Comparison of ENCODE assay signal across 19 cellular contexts in genomic region chr5:109316631-109317030, GRCh38.
DNase-seq lines count a peak whose midpoint lies in the region; ATAC-seq, FAIRE-seq and TF ChIP-seq lines count a peak whose summit lies in the region.
"Had no signal": no experiment of that assay in that cellular context is flagged by ENCODE, and none has a peak within 500 bp of the region (broad histone marks: within the 10 kb centered on the region; RNA-seq: fewer than 3 reads in every experiment).

No MANE protein-coding gene starts in this region.

- H3K4me2 ChIP-seq in mammary epithelial cell (ENCODE audit: insufficient read depth, low read depth, low read length), result peak overlapping the region; percentile 35
- no peak overlapping the region for H3K4me2 ChIP-seq in HepG2 (ENCODE audit: low read depth, low read length)

- TF ChIP-seq EP300 in HepG2 (IDR thresholded peaks at IDR 0.05; ENCODE audit: low read depth in 2 of 2, low read length in 2 of 2) (no peak), HepG2 (CRISPR knock-in tag; IDR thresholded peaks at IDR 0.05; ENCODE audit: borderline replicate concordance) (no peak)

- H3K27me3 ChIP-seq in mammary epithelial cell (ENCODE audit: insufficient read depth, low read length), result no peaks in the 10 kb centered on the region
- H3K27me3 ChIP-seq in HepG2 (ENCODE audit: control insufficient read depth in 1 of 2, insufficient read depth in 2 of 2, low read length in 2 of 2), result no peaks in the 10 kb centered on the region
- H3K27me3 ChIP-seq: tibial artery had no signal

- H3K4me1 ChIP-seq in mammary epithelial cell (ENCODE audit: insufficient read depth, low read length) (peaks cover 6% of the 10 kb centered on the region), HepG2 (ENCODE audit: insufficient read depth, low read length) (peaks cover 17% of the 10 kb centered on the region)

- no peak overlapping the region for H3K9ac ChIP-seq in mammary epithelial cell (ENCODE audit: insufficient read depth, low read length)
- H3K9ac ChIP-seq in HepG2 (ENCODE audit: insufficient read depth, low read depth, low read length), result no peak overlapping the region

- DNase-seq in AG20443 (ENCODE audit: low spot score) (peak; percentile 77), LHCN-M2 (ENCODE audit: low read depth) (peak; percentile 71), mammary epithelial cell (peak; percentile 85), HepG2 (ENCODE audit: low spot score) (no peak), dermis blood vessel endothelial cell (no peak), DMS 273 (lab: John Stamatoyannopoulos, UW; ENCODE audit: unreplicated experiment) (no peak)
- DNase-seq in activated CD4-positive, alpha-beta T cell treated with anti-CD3 and anti-CD28 coated beads for 4 hours, result no peak
- DNase-seq: activated CD8-positive, alpha-beta T cell treated with anti-CD3 and anti-CD28 coated beads, Interleukin-2, amount 10 ng/mL, durations not matched to agents 7 days and 5 days; COR-L47; NCI-H1105; NCI-H2227 treated with DMSO at 0.1 percent for 48 hours; stimulated activated CD4-positive, alpha-beta T cell treated with anti-CD3 and anti-CD28 coated beads, Interleukin-4, amount 100 ng/mL, for 24 hours; tibial artery had no signal

- H2AFZ ChIP-seq in mammary epithelial cell (ENCODE audit: low read depth, low read length) (peak overlapping the region; percentile 31), HepG2 (ENCODE audit: low read length) (no peak overlapping the region)

- H3K27ac ChIP-seq in mammary epithelial cell (ENCODE audit: insufficient read depth, low read depth, low read length) (peak overlapping the region; percentile 5), HepG2 (ENCODE audit: extremely low read length, insufficient read depth, low read length) (no peak overlapping the region)
- H3K27ac ChIP-seq: tibial artery, VCaP had no signal

- H4K20me1 ChIP-seq in mammary epithelial cell (ENCODE audit: insufficient read depth, low read length) (no peaks in the 10 kb centered on the region), HepG2 (ENCODE audit: insufficient read depth, low read length) (no peaks in the 10 kb centered on the region)

- dilution Hi-C loops in mammary epithelial cell (cut with HindIII; ENCODE audit: low sequenced_read_pairs), result no loop called here

- TF ChIP-seq CTCF in mammary epithelial cell (conservative IDR thresholded peaks at IDR 0.05 in 1 of 2, IDR thresholded peaks at IDR 0.05 in 1 of 2; ENCODE audit: extremely low read depth in 1 of 2, insufficient read depth in 1 of 2, low read depth in 1 of 2, low read length in 2 of 2) (no peak), HepG2 (CRISPR knock-in tag; IDR thresholded peaks at IDR 0.05) (no peak)

- WGBS in mammary epithelial cell (ENCODE audit: low coverage, missing lambda C conversion rate), result 46% methylated on average over 4 of the region's 4 CpGs
- WGBS in HepG2 (ENCODE audit: low lambda C conversion rate), result 33% methylated on average over 4 of the region's 4 CpGs

- no peak for ATAC-seq in HepG2
- no peak for ATAC-seq in HG02852 (IDR thresholded peaks at IDR 0.05; ENCODE audit: unreplicated experiment)
- ATAC-seq: activated CD8-positive, alpha-beta T cell treated with anti-CD3 and anti-CD28 coated beads, Interleukin-2, amount 10 ng/mL, durations not matched to agents 7 days and 5 days; activated T-helper 17 cell treated with anti-CD3 and anti-CD28 coated beads, Interleukin-2, amount 50 U/mL, for 72 hours; sciatic nerve; SK-N-SH treated with all-trans-retinoic acid at 6 μM for 48 hours had no signal

- POLR2A ChIA-PET in HepG2 (lab: Yijun Ruan, JAX), result no interaction called here

- H3K4me3 ChIP-seq in mammary epithelial cell (replicated peaks in 1 of 3; ENCODE audit: insufficient read depth in 1 of 3, low read depth in 2 of 3, low read length in 3 of 3), result no peak overlapping the region
- no peak overlapping the region for H3K4me3 ChIP-seq in HepG2 (replicated peaks in 1 of 3; ENCODE audit: insufficient read depth in 1 of 3, low read depth in 2 of 3, low read length in 3 of 3)
- H3K4me3 ChIP-seq: tibial artery had no signal

- H3K9me3 ChIP-seq in mammary epithelial cell (replicated peaks; ENCODE audit: insufficient read depth, low read length) (no peaks in the 10 kb centered on the region), HepG2 (ENCODE audit: low read length) (no peaks in the 10 kb centered on the region)
- H3K9me3 ChIP-seq: tibial artery had no signal

- H3K36me3 ChIP-seq in mammary epithelial cell (ENCODE audit: insufficient read depth, low read length), result no peaks in the 10 kb centered on the region
- no peaks in the 10 kb centered on the region for H3K36me3 ChIP-seq in HepG2 (replicated peaks in 1 of 2; ENCODE audit: control insufficient read depth in 1 of 2, insufficient read depth in 2 of 2, low read length in 2 of 2)
- H3K36me3 ChIP-seq: tibial artery had no signal

- TF ChIP-seq POLR2A in HepG2 (IDR thresholded peaks at IDR 0.05; ENCODE audit: insufficient read depth in 1 of 2, low read depth in 2 of 2, low read length in 2 of 2), result no peak

- CTCF ChIA-PET in mammary epithelial cell (lab: Charles Lee; ENCODE audit: low non-redundant PET), result no interaction called here
- CTCF ChIA-PET in HepG2 (lab: Yijun Ruan, JAX; ENCODE audit: low intra/inter-chr PET ratio, low total read pairs), result no interaction called here

- TF ChIP-seq RAD21 in HepG2 (CRISPR knock-in tag; IDR thresholded peaks at IDR 0.05), result no peak

- in situ Hi-C loops in mammary epithelial cell (cut with MboI; ENCODE audit: low sequenced_read_pairs in 2 of 2) (no loop called here), HepG2 (cut with HindIII; ENCODE audit: extremely low pct_ligation_motif_present, low pct_unique_long_range_greater_than_20kb) (no loop called here)

- H3K79me2 ChIP-seq in mammary epithelial cell (ENCODE audit: insufficient read depth, low read length), result no peaks in the 10 kb centered on the region
- H3K79me2 ChIP-seq in HepG2 (ENCODE audit: insufficient read depth, low read length), result no peaks in the 10 kb centered on the region

- BruUV-seq in mammary epithelial cell (replicated peaks; lab: Mats Ljungman, UMichigan), result no TSS peak
- no TSS peak for BruUV-seq in HepG2 (replicated peaks; lab: Mats Ljungman, UMichigan)

- FAIRE-seq in HepG2 (lab: Jason Lieb, UNC), result no peak
- FAIRE-seq: GM19239 had no signal

- intact Hi-C loops in mammary epithelial cell (cut with micrococcal nuclease) (no loop called here), HepG2 (cut with micrococcal nuclease; ENCODE audit: unreplicated experiment) (no loop called here)

TF ChIP-seq in HepG2, 621 proteins besides CTCF, POLR2A, EP300 and RAD21:
- TF ChIP-seq, protein P1, sequence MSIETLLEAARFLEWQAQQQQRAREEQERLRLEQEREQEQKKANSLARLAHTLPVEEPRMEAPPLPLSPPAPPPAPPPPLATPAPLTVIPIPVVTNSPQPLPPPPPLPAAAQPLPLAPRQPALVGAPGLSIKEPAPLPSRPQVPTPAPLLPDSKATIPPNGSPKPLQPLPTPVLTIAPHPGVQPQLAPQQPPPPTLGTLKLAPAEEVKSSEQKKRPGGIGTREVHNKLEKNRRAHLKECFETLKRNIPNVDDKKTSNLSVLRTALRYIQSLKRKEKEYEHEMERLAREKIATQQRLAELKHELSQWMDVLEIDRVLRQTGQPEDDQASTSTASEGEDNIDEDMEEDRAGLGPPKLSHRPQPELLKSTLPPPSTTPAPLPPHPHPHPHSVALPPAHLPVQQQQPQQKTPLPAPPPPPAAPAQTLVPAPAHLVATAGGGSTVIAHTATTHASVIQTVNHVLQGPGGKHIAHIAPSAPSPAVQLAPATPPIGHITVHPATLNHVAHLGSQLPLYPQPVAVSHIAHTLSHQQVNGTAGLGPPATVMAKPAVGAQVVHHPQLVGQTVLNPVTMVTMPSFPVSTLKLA (IDR thresholded peaks at IDR 0.05), result 0 out of 2 replicates have a peak, but pooled peaks have one; percentile 5
- no peak for TF ChIP-seq ZNF792 (CRISPR knock-in tag; IDR thresholded peaks at IDR 0.05)
- no peak for TF ChIP-seq FIP1L1 (IDR thresholded peaks at IDR 0.05; ENCODE audit: borderline replicate concordance, insufficient read depth, low read depth, low read length)

Comparison
In these comparisons a context has a peak if more than half of its experiments do, and no peak if none do; other contexts are left out.
1. DNase-seq: peak in AG20443 (single experiment), LHCN-M2 (single experiment) and mammary epithelial cell (single experiment); none in HepG2 (single experiment), dermis blood vessel endothelial cell (single experiment), activated CD4-positive, alpha-beta T cell treated with anti-CD3 and anti-CD28 coated beads for 4 hours (0 of 2) and DMS 273 (single experiment).